10 cellular contexts compared by ENCODE assay signal in genomic region chr12:8242623-8242880, GRCh38. TPM values are rescaled to one million over a fixed set of nuclear protein-coding genes. Genes with fewer than 3 reads are reported as not detected.
A peak's percentile ranks its signal among the peaks of the same experiment; 100 is the strongest.
DNase-seq lines count a peak whose midpoint lies in the region; ATAC-seq, FAIRE-seq and TF ChIP-seq lines count a peak whose summit lies in the region.
"Not testable (repeated sequence)": the region's sequence is repeated elsewhere in the genome, so short reads cannot be mapped to it uniquely, and the experiment has no call there.
"Had no signal": no experiment of that assay in that cellular context is flagged by ENCODE, and none has a peak within 500 bp of the region (broad histone marks: within the 10 kb centered on the region; RNA-seq: fewer than 3 reads in every experiment).

No MANE protein-coding gene starts in this region.

- FAIRE-seq in A549 (lab: Jason Lieb, UNC), result not testable (repeated sequence)

- H3K9me3 ChIP-seq in A549; OCI-LY1 (ENCODE audit: low read length); heart left ventricle; mucosa of rectum (ENCODE audit: control insufficient read depth in 2 of 2, low read length in 2 of 2): not testable (repeated sequence)

- not testable (repeated sequence) for TF ChIP-seq EP300 in A549 (IDR thresholded peaks at IDR 0.05)

- not testable (repeated sequence) for H4K20me1 ChIP-seq in OCI-LY1 (ENCODE audit: insufficient read depth, low read length)

- CTCF ChIA-PET in A549 (lab: Yijun Ruan, JAX), result not testable (repeated sequence)

- H3K27me3 Mint-ChIP-seq in activated T-cell treated with anti-CD3 and anti-CD28 coated beads, Interleukin-2, amount 50 U/mL, for 24 hours; chondrocyte (ENCODE audit: low read depth): not testable (repeated sequence)

- not testable (repeated sequence) for H3K9me2 ChIP-seq in OCI-LY1 (ENCODE audit: low read depth, low read length)

- H3K4me3 Mint-ChIP-seq in activated T-cell treated with anti-CD3 and anti-CD28 coated beads, Interleukin-2, amount 50 U/mL, for 24 hours, result peak overlapping the region; percentile 83
- H3K4me3 Mint-ChIP-seq in chondrocyte (ENCODE audit: unreplicated experiment), result peak overlapping the region; percentile 88

- not testable (repeated sequence) for H3K9me3 Mint-ChIP-seq in activated T-cell treated with anti-CD3 and anti-CD28 coated beads, Interleukin-2, amount 50 U/mL, for 24 hours; chondrocyte (ENCODE audit: low read depth)

- peaks cover 13% of the 10 kb centered on the region for H3K36me3 Mint-ChIP-seq in activated T-cell treated with anti-CD3 and anti-CD28 coated beads, Interleukin-2, amount 50 U/mL, for 24 hours (ENCODE audit: low read depth)
- not testable (repeated sequence) for H3K36me3 Mint-ChIP-seq in chondrocyte (ENCODE audit: low read depth)

- not testable (repeated sequence) for TF ChIP-seq RAD21 in A549 (conservative IDR thresholded peaks at IDR 0.05 in 1 of 2, IDR thresholded peaks at IDR 0.05 in 1 of 2)

- peak overlapping the region; percentile 57; the same call in 1 of the 2 replicates for H3K9ac ChIP-seq in OCI-LY1 (ENCODE audit: low read length)
- peak overlapping the region; percentile 41 to 65 for H3K9ac ChIP-seq in mucosa of rectum (ENCODE audit: low read depth in 1 of 2, low read length in 2 of 2)

- H3K4me2 ChIP-seq in A549, result peak overlapping the region; percentile 81
- H3K4me2 ChIP-seq in OCI-LY1 (ENCODE audit: low read length), result peak overlapping the region; percentile 66

- H3K27me3 ChIP-seq in OCI-LY1 (ENCODE audit: insufficient read depth, low read length); heart left ventricle; mucosa of rectum (ENCODE audit: control insufficient read depth in 2 of 2, insufficient read depth in 2 of 2, low read length in 2 of 2): not testable (repeated sequence)

- ATAC-seq in A549 (peak; percentile 44 to 45; a peak in 4 of 6 replicates), GM19438 (IDR thresholded peaks at IDR 0.05; ENCODE audit: low read depth, unreplicated experiment) (peak; percentile 18)
- ATAC-seq in heart left ventricle, result not testable (repeated sequence)

- not testable (repeated sequence) for H3K4me1 ChIP-seq in A549; OCI-LY1 (ENCODE audit: insufficient read depth, low read length, severe bottlenecking); heart left ventricle; mucosa of rectum (ENCODE audit: control insufficient read depth in 2 of 2, insufficient read depth in 2 of 2, low read length in 2 of 2)

- not testable (repeated sequence) for DNase-seq in A549 (ENCODE audit: low read depth in 1 of 2, low spot score in 1 of 2); activated T-cell treated with anti-CD3 and anti-CD28 coated beads, Interleukin-2, amount 50 U/mL, for 24 hours; chondrocyte (ENCODE audit: low spot score); heart left ventricle; skeletal muscle cell (ENCODE audit: low read depth)

- TF ChIP-seq POLR2A in A549 (IDR thresholded peaks at IDR 0.05; ENCODE audit: low read length), result not testable (repeated sequence)
- peak in 1 of 2 donors; percentile 20 for TF ChIP-seq POLR2A in heart left ventricle (IDR thresholded peaks at IDR 0.05)

- no CpG with 5 or more reads among the region's 28 CpGs for WGBS in A549 (ENCODE audit: missing lambda C conversion rate)
- 0% methylated on average over 6 to 28 of the region's 28 CpGs for WGBS in heart left ventricle, 4 donors

- peak overlapping the region; percentile 87 for H3K27ac Mint-ChIP-seq in activated T-cell treated with anti-CD3 and anti-CD28 coated beads, Interleukin-2, amount 50 U/mL, for 24 hours
- peak overlapping the region; percentile 88 for H3K27ac Mint-ChIP-seq in chondrocyte (ENCODE audit: unreplicated experiment)

- not testable (repeated sequence) for H3K79me2 ChIP-seq in OCI-LY1 (ENCODE audit: insufficient read depth, low read length)

- not testable (repeated sequence) for H3F3A ChIP-seq in OCI-LY1 (ENCODE audit: insufficient read depth, low read length)

- H3K4me3 ChIP-seq in A549 (peak overlapping the region; percentile 67), OCI-LY1 (ENCODE audit: low read depth, low read length, poor library complexity, severe bottlenecking) (peak overlapping the region; percentile 70), heart left ventricle (peak overlapping the region; percentile 73 to 97 (median 82)), mucosa of rectum (ENCODE audit: low read length in 2 of 2) (peak overlapping the region; percentile 70), skeletal muscle cell (ENCODE audit: low read depth, low read length) (peak overlapping the region; percentile 70)

- H3K27ac ChIP-seq in A549 (peak overlapping the region; percentile 77 to 90), heart left ventricle (peak overlapping the region in 10 of 12 donors; percentile 19 to 86 (median 66)), mucosa of rectum (ENCODE audit: low read depth in 2 of 2, low read length in 2 of 2) (peak overlapping the region; percentile 58)
- H3K27ac ChIP-seq in OCI-LY1 (ENCODE audit: low read depth, low read length, poor library complexity, severe bottlenecking), result not testable (repeated sequence)

- H3K4me1 Mint-ChIP-seq in activated T-cell treated with anti-CD3 and anti-CD28 coated beads, Interleukin-2, amount 50 U/mL, for 24 hours (ENCODE audit: low read depth), result peaks cover 26% of the 10 kb centered on the region
- H3K4me1 Mint-ChIP-seq in chondrocyte (ENCODE audit: low read depth), result peaks cover 12% of the 10 kb centered on the region

- not testable (repeated sequence) for TF ChIP-seq CTCF in A549 (IDR thresholded peaks at IDR 0.05); OCI-LY1 (IDR thresholded peaks at IDR 0.05; ENCODE audit: low read length); chondrocyte (IDR thresholded peaks at IDR 0.05); heart left ventricle (IDR thresholded peaks at IDR 0.05)

- POLR2A ChIA-PET in A549 (lab: Yijun Ruan, JAX), result not testable (repeated sequence)

- not testable (repeated sequence) for H3K36me3 ChIP-seq in OCI-LY1 (ENCODE audit: insufficient read depth, low read length); heart left ventricle; mucosa of rectum (ENCODE audit: control insufficient read depth in 2 of 2, insufficient read depth in 2 of 2, low read length in 2 of 2)

- intact Hi-C loops in heart left ventricle (cut with DNase I), result loop anchor here in 1 of 10 donors (5.0 kb wide), 1 partner anchor 210 kb away; the partner anchor contains the start of gene FOXJ2

- not testable (repeated sequence) for H2AFZ ChIP-seq in OCI-LY1 (ENCODE audit: low read length)

RNA-seq across cellular contexts. Expression of gene FAM90A1, which starts 15.1 kb away (rescaled TPM):
- polyA plus RNA-seq in A549 (2011; rRNA removed) (0.03 and 0.04 TPM in 2 replicates), A549 (2017; fragmentation: RNase III; extraction: RNeasy Plus Mini Kit Qiagen cat#74134 plus additional on column Dnase treatment) (0.07 TPM in 1 of 3 replicates, not detected in the others), heart left ventricle (under 1 TPM; 0.03 to 0.19 TPM)
- polyA plus RNA-seq in A549 (2012; cell fraction: cytosol; rRNA removed), result 0.04 TPM in 2 replicates
- polyA plus RNA-seq in A549 (2012; cell fraction: nucleus; rRNA removed), result 0.12 and 0.24 TPM in 2 replicates
- polyA minus RNA-seq in A549 (2011; rRNA and poly(A)+ RNA removed), result not detected in 2 replicates
- total RNA-seq in chondrocyte (not detected in 3 replicates), heart left ventricle (under 1 TPM in 5 of 9 donors, not detected in 4; 0.09 to 0.20 (median 0.16) TPM)
- total RNA-seq: A172, HT-29 had no signal
